Comparison of ENCODE assay signal across 29 cellular contexts in genomic region chr11:11611381-11611780, GRCh38. TPM values are rescaled to one million over a fixed set of nuclear protein-coding genes. Genes with fewer than 3 reads are reported as not detected.
DNase-seq lines count a peak whose midpoint lies in the region; ATAC-seq and TF ChIP-seq lines count a peak whose summit lies in the region.
"Had no signal": no experiment of that assay in that cellular context is flagged by ENCODE, and none has a peak within 500 bp of the region (broad histone marks: within the 10 kb centered on the region; RNA-seq: fewer than 3 reads in every experiment).

No MANE protein-coding gene starts in this region.

- H3K27ac ChIP-seq in IMR-90 (ENCODE audit: insufficient read depth, low read length) = no peak overlapping the region
- H3K27ac ChIP-seq in coronary artery = peak overlapping the region; percentile 62 to 71
- peak overlapping the region; percentile 76 to 82 for H3K27ac ChIP-seq in right atrium auricular region
- H3K27ac ChIP-seq in gastrocnemius medialis = peak overlapping the region in 1 of 4 donors; percentile 41
- H3K27ac ChIP-seq: adrenal gland, BLaER1, colonic mucosa, foreskin keratinocyte, left lung, RWPE1, SK-N-MC had no signal

- H3K9me3 ChIP-seq in IMR-90 (ENCODE audit: control insufficient read depth, insufficient read depth, low read length) (no peaks in the 10 kb centered on the region), right atrium auricular region (no peaks in the 10 kb centered on the region), gastrocnemius medialis (no peaks in the 10 kb centered on the region)
- H3K9me3 ChIP-seq: adrenal gland, BLaER1, colonic mucosa, left lung had no signal

- no peak overlapping the region for H4K91ac ChIP-seq in IMR-90 (ENCODE audit: insufficient read depth, low read depth, low read length)

- no peak overlapping the region for H4K5ac ChIP-seq in IMR-90 (ENCODE audit: low read depth, low read length)

- WGBS in IMR-90 (ENCODE audit: extremely low coverage in 2 of 2, insufficient read length in 1 of 2), 2 experiments = 82% methylated on average over 6 of the region's 6 CpGs; no CpG with 5 or more reads in 1 of the 2 experiments

- H4K20me1 ChIP-seq in IMR-90 (ENCODE audit: insufficient read depth, low read length) = no peaks in the 10 kb centered on the region
- H4K20me1 ChIP-seq: BLaER1 had no signal

- H4K8ac ChIP-seq in IMR-90 (ENCODE audit: low read depth in 2 of 2, low read length in 2 of 2) = no peak overlapping the region

- no peak overlapping the region for H3K18ac ChIP-seq in IMR-90 (ENCODE audit: low read depth, low read length)

- H3K4me1 ChIP-seq in IMR-90 (ENCODE audit: control insufficient read depth, insufficient read depth, low read length) = peaks cover 2% of the 10 kb centered on the region; the same call in 1 of the 2 replicates
- peaks cover 0 to 82% of the 10 kb centered on the region in 2 donors for H3K4me1 ChIP-seq in right atrium auricular region
- peaks cover 20 to 29% of the 10 kb centered on the region in 2 donors for H3K4me1 ChIP-seq in gastrocnemius medialis
- H3K4me1 ChIP-seq: adrenal gland, BLaER1, colonic mucosa had no signal

- no peak overlapping the region for H2BK120ac ChIP-seq in IMR-90 (ENCODE audit: low read depth, low read length)

- POLR2A ChIA-PET in IMR-90 (lab: Charles Lee; ENCODE audit: unreplicated experiment) = no interaction called here

- no peak overlapping the region for H3K56ac ChIP-seq in IMR-90 (ENCODE audit: extremely low read depth, insufficient read depth, low read length)

- H3K23ac ChIP-seq in IMR-90 (ENCODE audit: low read depth, low read length) = no peak overlapping the region

- no peak overlapping the region for H2AK5ac ChIP-seq in IMR-90 (ENCODE audit: low read depth, low read length)

- no peak for DNase-seq in IMR-90
- DNase-seq in coronary artery (ENCODE audit: low spot score) = peak; percentile 81
- no peak for DNase-seq in right atrium auricular region (ENCODE audit: low spot score)
- no peak for DNase-seq in gastrocnemius medialis
- no peak for DNase-seq in NCI-H82 (lab: John Stamatoyannopoulos, UW)
- DNase-seq in amygdala (lab: John Stamatoyannopoulos, UW) = no peak
- DNase-seq in NCI-H2029 (lab: John Stamatoyannopoulos, UW) = no peak
- no peak for DNase-seq in HT-29 (ENCODE audit: low spot score)
- DNase-seq: activated CD4-positive, alpha-beta T cell treated with anti-CD3 and anti-CD28 coated beads, Interleukin-2, amount 50 U/mL, for 48 hours; activated CD8-positive, alpha-beta memory T cell treated with anti-CD3 and anti-CD28 coated beads, Interleukin-2, amount 50 U/mL, for 4 hours; activated naive CD4-positive, alpha-beta T cell treated with anti-CD3 and anti-CD28 coated beads for 36 hours; adrenal gland; colonic mucosa; effector memory CD8-positive, alpha-beta T cell; foreskin keratinocyte; HCEC 1CT; hippocampal formation; left lung; naive thymus-derived CD8-positive, alpha-beta T cell; NCI-H1048; NCI-H1930; NCI-H2227 treated with DMSO at 0.1 percent for 48 hours; nucleus accumbens; stimulated activated CD4-positive, alpha-beta T cell treated with anti-CD3 and anti-CD28 coated beads, Interleukin-2, amount 100 ng/mL, for 24 hours had no signal

- no peak overlapping the region for H3K4me3 ChIP-seq in IMR-90 (ENCODE audit: insufficient read depth, low read depth, low read length)
- H3K4me3 ChIP-seq in coronary artery = peak overlapping the region; percentile 29
- H3K4me3 ChIP-seq in right atrium auricular region = peak overlapping the region in 1 of 2 donors; percentile 9
- no peak overlapping the region for H3K4me3 ChIP-seq in gastrocnemius medialis
- H3K4me3 ChIP-seq: adrenal gland, BLaER1, colonic mucosa, left lung, SK-N-MC had no signal

- no peaks in the 10 kb centered on the region for H3K36me3 ChIP-seq in IMR-90 (ENCODE audit: control insufficient read depth, insufficient read depth, low read length)
- no peaks in the 10 kb centered on the region for H3K36me3 ChIP-seq in right atrium auricular region
- no peaks in the 10 kb centered on the region for H3K36me3 ChIP-seq in gastrocnemius medialis
- H3K36me3 ChIP-seq: adrenal gland, BLaER1, colonic mucosa, left lung had no signal

- intact Hi-C loops in IMR-90 (cut with micrococcal nuclease) = no loop called here
- intact Hi-C loops in gastrocnemius medialis (cut with DNase I; ENCODE audit: low total_unique reads) = no loop called here

- H3K9me1 ChIP-seq in IMR-90 (ENCODE audit: insufficient read depth, low read length) = no peaks in the 10 kb centered on the region

- in situ Hi-C loops in IMR-90 (cut with MboI; ENCODE audit: low sequenced_read_pairs) = no loop called here
- in situ Hi-C loops in gastrocnemius medialis (cut with MboI; ENCODE audit: low sequenced_read_pairs in 4 of 4) = no loop called here

- H2BK5ac ChIP-seq in IMR-90 (ENCODE audit: low read depth, low read length, poor library complexity, severe bottlenecking) = no peak overlapping the region

- dilution Hi-C loops in IMR-90 (cut with HindIII; ENCODE audit: low sequenced_read_pairs, unreplicated experiment) = no loop called here

- H2AFZ ChIP-seq in IMR-90 (replicated peaks; ENCODE audit: low read length, poor library complexity) = peak overlapping the region; percentile 8

- H3K27me3 ChIP-seq in IMR-90 (ENCODE audit: control insufficient read depth, insufficient read depth, low read length) = no peaks in the 10 kb centered on the region; the same call in 1 of the 2 replicates
- H3K27me3 ChIP-seq in right atrium auricular region = no peaks in the 10 kb centered on the region
- no peaks in the 10 kb centered on the region for H3K27me3 ChIP-seq in gastrocnemius medialis
- H3K27me3 ChIP-seq: adrenal gland, BLaER1, colonic mucosa, foreskin keratinocyte, left lung had no signal

- H3K4me2 ChIP-seq in IMR-90 (ENCODE audit: low read depth, low read length) = no peak overlapping the region; the same call in 1 of the 2 replicates
- H3K4me2 ChIP-seq: BLaER1 had no signal

- 0 out of 4 replicates have a peak, but pooled peaks cover 0 to 2% of the 10 kb centered on the region in 2 experiments for H3K79me1 ChIP-seq in IMR-90 (ENCODE audit: low read depth in 1 of 2, low read length in 2 of 2)

- no peak for TF ChIP-seq RAD21 in IMR-90 (IDR thresholded peaks at IDR 0.05; ENCODE audit: low read length)

- no peak overlapping the region for H2AK9ac ChIP-seq in IMR-90 (replicated peaks; ENCODE audit: low read depth, low read length, poor library complexity)

- TF ChIP-seq POLR2A in IMR-90 (IDR thresholded peaks at IDR 0.05; ENCODE audit: low read depth, low read length) = no peak
- TF ChIP-seq POLR2A in gastrocnemius medialis (IDR thresholded peaks at IDR 0.05) = no peak

- H3K9ac ChIP-seq in IMR-90 (ENCODE audit: low read depth, low read length) = no peak overlapping the region
- H3K9ac ChIP-seq: BLaER1 had no signal

- H3K4ac ChIP-seq in IMR-90 (ENCODE audit: low read depth, low read length) = no peak overlapping the region

- TF ChIP-seq CTCF in IMR-90 (conservative IDR thresholded peaks at IDR 0.05; ENCODE audit: low read depth, low read length) (no peak), coronary artery (IDR thresholded peaks at IDR 0.05) (no peak), right atrium auricular region (IDR thresholded peaks at IDR 0.05) (no peak), gastrocnemius medialis (IDR thresholded peaks at IDR 0.05 in 4 of 5, conservative IDR thresholded peaks at IDR 0.05 in 1 of 5) (no peak)

- ATAC-seq in IMR-90 (ENCODE audit: low read depth) (no peak), gastrocnemius medialis (peak; percentile 58 to 75)
- ATAC-seq: effector memory CD8-positive, alpha-beta T cell; esophagus mucosa; foreskin keratinocyte; left lung; naive thymus-derived CD8-positive, alpha-beta T cell had no signal

- H3K14ac ChIP-seq in IMR-90 (replicated peaks; ENCODE audit: low read depth, low read length) = no peak overlapping the region

- no peak overlapping the region for H2BK20ac ChIP-seq in IMR-90 (ENCODE audit: low read depth, low read length)

- H2BK15ac ChIP-seq in IMR-90 (ENCODE audit: low read depth, low read length) = no peak overlapping the region

- CTCF ChIA-PET in IMR-90 (lab: Yijun Ruan, JAX) = no interaction called here

- no TSS peak for BruUV-seq in IMR-90 (replicated peaks; lab: Mats Ljungman, UMichigan)

TF ChIP-seq in IMR-90, 13 proteins besides CTCF, POLR2A, EP300 and RAD21:
- TF ChIP-seq ELK1 (IDR thresholded peaks at IDR 0.05; ENCODE audit: borderline replicate concordance, low read depth, low read length) = no peak

RNA-seq across cellular contexts. Expression of gene GALNT18, which starts 10.4 kb away (rescaled TPM):
- total RNA-seq in IMR-90 (2012; rRNA removed) = 9.4 and 11.3 TPM in 2 replicates
- polyA plus RNA-seq in IMR-90 (2012; rRNA removed) = 9.2 and 9.5 TPM in 2 replicates
- polyA plus RNA-seq in IMR-90 (2012; cell fraction: cytosol; rRNA removed) = 7.9 and 10.2 TPM in 2 replicates
- 4.2 and 5.8 TPM in 2 replicates for polyA plus RNA-seq in IMR-90 (2012; cell fraction: nucleus; rRNA removed; ENCODE audit: low replicate concordance)
- 10 to 100 TPM; 22.2 to 26.8 TPM for total RNA-seq in right atrium auricular region
- total RNA-seq in gastrocnemius medialis = 10 to 100 TPM; 10.5 to 29.2 (median 11.2) TPM
- total RNA-seq in HT-29 (2014; rRNA removed; shearing (Covaris generic)) = 0.18 and 0.44 TPM in 2 replicates
- total RNA-seq: G401; naive thymus-derived CD8-positive, alpha-beta T cell had no signal
- polyA plus RNA-seq: naive thymus-derived CD8-positive, alpha-beta T cell had no signal
